Comparison of ENCODE assay signal across 8 cellular contexts in the genomic region with DNA sequence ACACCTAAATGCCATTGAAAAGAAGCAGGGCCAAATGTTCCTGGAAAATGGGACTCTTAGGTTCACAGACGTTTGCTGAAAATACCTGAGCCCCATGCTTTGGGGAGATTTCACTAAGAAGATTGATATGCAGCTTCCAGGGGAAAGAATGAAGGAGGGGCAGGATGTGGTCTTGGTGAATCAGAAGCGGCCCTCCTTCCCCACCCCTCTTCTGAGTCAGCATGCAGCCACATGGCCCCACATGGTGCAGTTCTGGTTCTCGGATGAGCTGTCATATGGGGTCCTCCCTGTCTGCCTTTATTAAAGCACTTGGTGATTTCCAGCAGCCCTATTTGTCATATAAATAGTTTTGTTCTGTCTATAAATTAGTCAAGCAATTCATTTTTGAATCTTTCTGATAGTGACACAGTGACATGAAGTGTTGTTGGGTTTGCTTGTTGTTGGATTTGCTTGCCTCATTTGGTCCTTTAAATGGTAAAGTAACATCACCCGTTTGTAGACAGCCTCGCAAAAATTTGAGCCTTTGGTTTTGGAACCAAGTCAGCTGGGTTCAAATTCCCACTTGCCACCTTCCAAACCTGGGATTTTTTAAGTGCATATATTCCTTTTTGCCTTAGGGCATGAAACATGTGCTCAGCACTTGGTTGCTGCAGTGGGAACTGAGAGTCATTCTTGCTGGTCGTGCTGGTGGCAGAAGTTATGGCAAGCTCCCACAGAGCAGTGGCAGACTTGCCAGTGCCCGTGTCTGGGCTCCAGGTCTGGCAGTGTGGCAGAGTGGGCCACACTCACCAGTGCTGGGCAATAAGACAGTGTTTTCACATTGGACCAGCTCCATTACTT.
DNase-seq lines count a peak whose midpoint lies in the region; ATAC-seq, FAIRE-seq and TF ChIP-seq lines count a peak whose summit lies in the region.

No MANE protein-coding gene starts in this region.

- intact Hi-C loops in HepG2 (cut with micrococcal nuclease; ENCODE audit: unreplicated experiment): no loop called here
- intact Hi-C loops in stomach (cut with DNase I; ENCODE audit: low total_unique reads): no loop called here
- intact Hi-C loops in ovary (cut with DNase I): loop anchor here in 1 of 4 donors (5.0 kb wide), 1 partner anchor 78 kb away; no protein-coding TSS in a partner anchor

- peak; percentile 97 for DNase-seq in RCC 7860 (ENCODE audit: low spot score)
- DNase-seq in activated effector memory CD4-positive, alpha-beta T cell treated with Interleukin-2 at 50 U/mL for 16 hours: peak; percentile 72
- DNase-seq in HepG2 (ENCODE audit: low spot score): peak; percentile 16
- peak; percentile 25 for DNase-seq in stomach
- DNase-seq in ovary: no peak
- no peak for DNase-seq in NCI-H1694 treated with DMSO at 0.1 percent for 48 hours (lab: John Stamatoyannopoulos, UW)

- TF ChIP-seq POLR2A in HepG2 (IDR thresholded peaks at IDR 0.05; ENCODE audit: insufficient read depth in 1 of 2, low read depth in 2 of 2, low read length in 2 of 2): no peak
- TF ChIP-seq POLR2A in stomach (IDR thresholded peaks at IDR 0.05): no peak
- TF ChIP-seq POLR2A in ovary (IDR thresholded peaks at IDR 0.05): no peak

- WGBS in HepG2 (ENCODE audit: low lambda C conversion rate): 44% methylated on average over 5 of the region's 7 CpGs
- WGBS in stomach, 5 donors: 58 to 68% (median 62%) methylated on average over 7 of the region's 7 CpGs
- 58 to 68% (median 61%) methylated on average over 7 of the region's 7 CpGs for whole genome bisulfite sequencing in ovary, 3 donors

- in situ Hi-C loops in HepG2 (cut with HindIII; ENCODE audit: extremely low pct_ligation_motif_present, low pct_unique_long_range_greater_than_20kb): no loop called here

- H3K4me3 ChIP-seq in HepG2 (replicated peaks in 1 of 3; ENCODE audit: insufficient read depth in 1 of 3, low read depth in 2 of 3, low read length in 3 of 3): no peak overlapping the region
- H3K4me3 ChIP-seq in stomach: no peak overlapping the region
- H3K4me3 ChIP-seq in ovary: no peak overlapping the region

- POLR2A ChIA-PET in HepG2 (lab: Yijun Ruan, JAX): no interaction called here

- H3K27ac ChIP-seq in HepG2 (ENCODE audit: extremely low read length, insufficient read depth, low read length): no peak overlapping the region
- H3K27ac ChIP-seq in stomach: no peak overlapping the region
- no peak overlapping the region for H3K27ac ChIP-seq in ovary

- no peaks in the 10 kb centered on the region for H3K79me2 ChIP-seq in HepG2 (ENCODE audit: insufficient read depth, low read length)

- no peaks in the 10 kb centered on the region for H3K9me3 ChIP-seq in HepG2 (ENCODE audit: low read length)
- no peaks in the 10 kb centered on the region for H3K9me3 ChIP-seq in stomach
- no peaks in the 10 kb centered on the region for H3K9me3 ChIP-seq in ovary

- no peaks in the 10 kb centered on the region for H4K20me1 ChIP-seq in HepG2 (ENCODE audit: insufficient read depth, low read length)

- no TSS peak for BruUV-seq in HepG2 (replicated peaks; lab: Mats Ljungman, UMichigan)

- no peak for TF ChIP-seq CTCF in HepG2 (CRISPR knock-in tag; IDR thresholded peaks at IDR 0.05)
- TF ChIP-seq CTCF in stomach (IDR thresholded peaks at IDR 0.05): no peak
- TF ChIP-seq CTCF in ovary (IDR thresholded peaks at IDR 0.05): no peak

- CTCF ChIA-PET in HepG2 (lab: Yijun Ruan, JAX; ENCODE audit: low intra/inter-chr PET ratio, low total read pairs): no interaction called here

- H3K4me1 ChIP-seq in HepG2 (ENCODE audit: insufficient read depth, low read length) (peaks cover 8% of the 10 kb centered on the region), stomach (no peaks in the 10 kb centered on the region), ovary (ENCODE audit: insufficient read depth) (no peaks in the 10 kb centered on the region)

- H3K27me3 ChIP-seq in HepG2 (ENCODE audit: control insufficient read depth in 1 of 2, insufficient read depth in 2 of 2, low read length in 2 of 2) (no peaks in the 10 kb centered on the region), stomach (no peaks in the 10 kb centered on the region), ovary (no peaks in the 10 kb centered on the region)

- FAIRE-seq in RCC 7860 (lab: Jason Lieb, UNC): peak; percentile 99
- FAIRE-seq in HepG2 (lab: Jason Lieb, UNC): no peak

- H2AFZ ChIP-seq in HepG2 (ENCODE audit: low read length): no peak overlapping the region

- no peak overlapping the region for H3K4me2 ChIP-seq in HepG2 (ENCODE audit: low read depth, low read length)

- no peak for TF ChIP-seq EP300 in HepG2 (IDR thresholded peaks at IDR 0.05; ENCODE audit: low read depth in 2 of 2, low read length in 2 of 2)
- no peak for TF ChIP-seq EP300 in HepG2 (CRISPR knock-in tag; IDR thresholded peaks at IDR 0.05; ENCODE audit: borderline replicate concordance)
- no peak for TF ChIP-seq EP300 in stomach (IDR thresholded peaks at IDR 0.05)
- no peak for TF ChIP-seq EP300 in ovary (IDR thresholded peaks at IDR 0.05)

- H3K36me3 ChIP-seq in HepG2 (replicated peaks in 1 of 2; ENCODE audit: control insufficient read depth in 1 of 2, insufficient read depth in 2 of 2, low read length in 2 of 2): no peaks in the 10 kb centered on the region
- no peaks in the 10 kb centered on the region for H3K36me3 ChIP-seq in stomach
- H3K36me3 ChIP-seq in ovary: no peaks in the 10 kb centered on the region

- ATAC-seq in GM18867 (IDR thresholded peaks at IDR 0.05; ENCODE audit: unreplicated experiment) (peak; percentile 97), HG02970 (IDR thresholded peaks at IDR 0.05; ENCODE audit: low FRiP score, unreplicated experiment) (peak; percentile 97), HepG2 (no peak)

- H3K9ac ChIP-seq in HepG2 (ENCODE audit: insufficient read depth, low read depth, low read length): no peak overlapping the region

- no peak for TF ChIP-seq RAD21 in HepG2 (CRISPR knock-in tag; IDR thresholded peaks at IDR 0.05)

TF ChIP-seq in HepG2, 621 proteins besides CTCF, POLR2A, EP300 and RAD21 (continues in another document):
- TF ChIP-seq, protein P1, sequence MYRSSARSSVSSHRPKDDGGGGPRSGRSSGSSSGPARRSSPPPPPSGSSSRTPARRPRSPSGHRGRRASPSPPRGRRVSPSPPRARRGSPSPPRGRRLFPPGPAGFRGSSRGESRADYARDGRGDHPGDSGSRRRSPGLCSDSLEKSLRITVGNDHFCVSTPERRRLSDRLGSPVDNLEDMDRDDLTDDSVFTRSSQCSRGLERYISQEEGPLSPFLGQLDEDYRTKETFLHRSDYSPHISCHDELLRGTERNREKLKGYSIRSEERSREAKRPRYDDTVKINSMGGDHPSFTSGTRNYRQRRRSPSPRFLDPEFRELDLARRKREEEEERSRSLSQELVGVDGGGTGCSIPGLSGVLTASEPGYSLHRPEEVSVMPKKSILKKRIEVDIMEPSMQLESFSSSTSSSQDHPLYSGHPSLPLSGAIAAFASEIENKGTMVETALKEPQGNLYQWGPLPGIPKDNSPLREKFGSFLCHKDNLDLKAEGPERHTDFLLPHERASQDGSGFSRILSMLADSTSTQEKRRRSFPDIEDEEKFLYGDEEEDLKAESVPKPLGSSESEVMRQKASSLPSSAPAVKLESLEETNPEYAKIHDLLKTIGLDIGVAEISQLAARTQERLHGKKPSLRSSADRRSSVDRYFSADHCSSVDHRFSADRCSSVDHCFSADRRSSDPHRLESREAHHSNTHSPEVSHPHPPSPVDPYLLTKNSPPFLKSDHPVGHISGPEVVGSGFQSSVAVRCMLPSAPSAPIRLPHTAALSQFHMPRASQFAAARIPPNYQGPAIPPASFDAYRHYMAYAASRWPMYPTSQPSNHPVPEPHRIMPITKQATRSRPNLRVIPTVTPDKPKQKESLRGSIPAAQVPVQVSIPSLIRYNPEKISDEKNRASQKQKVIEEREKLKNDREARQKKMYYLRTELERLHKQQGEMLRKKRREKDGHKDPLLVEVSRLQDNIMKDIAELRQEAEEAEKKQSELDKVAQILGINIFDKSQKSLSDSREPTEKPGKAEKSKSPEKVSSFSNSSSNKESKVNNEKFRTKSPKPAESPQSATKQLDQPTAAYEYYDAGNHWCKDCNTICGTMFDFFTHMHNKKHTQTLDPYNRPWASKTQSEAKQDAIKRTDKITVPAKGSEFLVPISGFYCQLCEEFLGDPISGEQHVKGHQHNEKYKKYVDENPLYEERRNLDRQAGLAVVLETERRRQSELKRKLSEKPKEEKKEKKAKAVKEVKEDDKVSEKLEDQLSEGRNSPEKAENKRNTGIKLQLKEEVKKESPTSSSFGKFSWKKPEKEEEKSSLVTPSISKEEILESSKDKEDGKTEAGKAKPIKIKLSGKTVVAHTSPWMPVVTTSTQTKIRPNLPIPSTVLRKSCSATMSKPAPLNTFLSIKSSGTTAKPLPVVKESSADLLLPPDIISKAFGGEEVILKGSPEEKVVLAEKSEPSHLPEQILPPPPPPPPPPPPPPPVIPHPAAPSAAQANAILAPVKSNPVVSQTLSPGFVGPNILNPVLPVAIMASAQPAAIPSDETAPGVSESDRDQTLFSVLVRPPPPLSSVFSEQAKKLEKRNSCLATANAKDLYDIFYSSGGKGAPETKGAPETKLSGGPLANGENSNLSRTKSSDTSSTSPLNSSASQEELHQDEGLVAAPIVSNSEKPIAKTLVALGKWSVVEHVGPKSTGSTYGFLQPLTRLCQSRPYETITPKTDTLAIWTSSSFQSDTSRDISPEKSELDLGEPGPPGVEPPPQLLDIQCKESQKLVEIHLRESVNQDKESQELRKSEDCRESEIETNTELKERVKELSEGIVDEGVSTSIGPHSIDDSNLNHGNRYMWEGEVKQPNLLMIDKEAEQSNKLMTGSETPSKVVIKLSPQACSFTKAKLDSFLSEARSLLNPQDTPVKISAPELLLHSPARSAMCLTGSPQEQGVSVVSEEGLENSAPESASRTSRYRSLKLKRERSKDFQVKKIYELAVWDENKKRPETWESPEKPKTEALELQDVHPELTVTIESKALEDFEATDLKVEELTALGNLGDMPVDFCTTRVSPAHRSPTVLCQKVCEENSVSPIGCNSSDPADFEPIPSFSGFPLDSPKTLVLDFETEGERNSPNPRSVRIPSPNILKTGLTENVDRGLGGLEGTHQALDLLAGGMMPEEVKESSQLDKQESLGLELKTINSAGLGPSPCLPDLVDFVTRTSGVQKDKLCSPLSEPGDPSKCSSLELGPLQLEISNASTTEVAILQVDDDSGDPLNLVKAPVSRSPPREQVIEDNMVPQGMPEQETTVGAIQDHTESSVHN (CRISPR knock-in tag; IDR thresholded peaks at IDR 0.05): no peak
- TF ChIP-seq, protein P2, sequence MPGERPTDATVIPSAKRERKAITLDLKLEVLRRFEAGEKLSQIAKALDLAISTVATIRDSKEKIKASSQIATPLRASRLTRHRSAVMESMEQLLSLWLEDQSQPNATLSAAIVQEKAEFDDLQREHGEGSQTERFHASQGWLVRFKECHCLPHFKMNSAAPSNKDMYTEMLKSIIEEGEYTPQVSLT (CRISPR knock-in tag; IDR thresholded peaks at IDR 0.05; ENCODE audit: borderline replicate concordance, low read depth): no peak

Comparison
In these comparisons a context has a peak if more than half of its experiments do, and no peak if none do; other contexts are left out.
1. DNase-seq: peak in RCC 7860 (single experiment), activated effector memory CD4-positive, alpha-beta T cell treated with Interleukin-2 at 50 U/mL for 16 hours (single experiment), HepG2 (single experiment) and stomach (single experiment); none in ovary (0 of 5) and NCI-H1694 treated with DMSO at 0.1 percent for 48 hours (single experiment).